8 cellular contexts compared by ENCODE assay signal in the genomic region with DNA sequence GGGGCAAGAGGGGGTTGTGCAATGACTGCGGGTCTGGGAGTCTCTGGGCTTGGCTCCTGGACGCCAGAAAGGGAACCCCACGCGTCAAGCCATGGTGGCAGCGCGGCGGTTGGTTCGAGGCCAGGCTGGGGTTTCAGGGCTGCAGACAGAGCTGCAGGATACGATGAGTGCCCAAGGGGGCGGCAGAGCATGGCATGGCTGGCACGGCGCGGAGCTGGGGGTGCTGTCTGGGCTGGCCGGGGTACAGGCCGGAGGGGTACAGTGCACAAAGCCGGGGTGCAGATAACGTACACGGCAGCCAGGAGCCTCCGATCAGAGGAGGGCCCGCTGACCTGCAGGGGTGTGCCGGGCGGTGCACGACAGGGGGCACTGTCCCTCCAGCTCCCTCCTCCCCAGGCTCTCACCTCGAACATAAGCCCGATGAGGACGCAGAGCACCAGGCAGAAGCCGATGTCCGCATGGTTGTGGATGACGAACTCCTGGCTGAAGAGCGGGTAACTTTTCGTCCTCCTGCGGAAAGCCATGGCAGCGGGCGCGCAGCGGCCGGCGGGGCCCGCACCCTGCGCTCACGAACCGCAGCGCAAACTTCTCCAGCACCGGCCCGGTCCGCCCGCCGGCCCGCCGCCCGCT. TPM values are rescaled to one million over a fixed set of nuclear protein-coding genes. Genes with fewer than 3 reads are reported as not detected.
DNase-seq lines count a peak whose midpoint lies in the region; ATAC-seq, FAIRE-seq and TF ChIP-seq lines count a peak whose summit lies in the region.

No MANE protein-coding gene starts in this region.

- H3K9me3 Mint-ChIP-seq in Calu3 (ENCODE audit: low read depth, unreplicated experiment): no peaks in the 10 kb centered on the region
- H3K9me3 Mint-ChIP-seq in osteocyte (ENCODE audit: unreplicated experiment): no peaks in the 10 kb centered on the region

- H3K4me3 ChIP-seq in upper lobe of right lung: peak overlapping the region; percentile 84

- CTCF ChIA-PET in Calu3 (lab: Charles Lee): interaction anchor here (0.5 to 1.3 kb wide), 5 partner anchors 10 to 75 kb away, joined by 3 to 11 read pairs (median 3); no protein-coding TSS in a partner anchor

- H3K27me3 Mint-ChIP-seq in Calu3 (ENCODE audit: unreplicated experiment) (no peaks in the 10 kb centered on the region), osteocyte (ENCODE audit: unreplicated experiment) (no peaks in the 10 kb centered on the region)

- intact Hi-C loops in Calu3 (cut with micrococcal nuclease; ENCODE audit: unreplicated experiment) (loop anchor here (5.0 kb wide), 1 partner anchor 159 kb away; no protein-coding TSS in a partner anchor), upper lobe of right lung (cut with DNase I) (no loop called here)

- H3K36me3 Mint-ChIP-seq in Calu3 (ENCODE audit: insufficient read depth, unreplicated experiment): peaks cover 17% of the 10 kb centered on the region
- H3K36me3 Mint-ChIP-seq in osteocyte (ENCODE audit: unreplicated experiment): peaks cover 20% of the 10 kb centered on the region

- H3K9me3 ChIP-seq in upper lobe of right lung: no peaks in the 10 kb centered on the region

- peak; percentile 60 for ATAC-seq in GM19438 (IDR thresholded peaks at IDR 0.05; ENCODE audit: low read depth, unreplicated experiment)
- peak; percentile 50 for ATAC-seq in HG03521 (IDR thresholded peaks at IDR 0.05; ENCODE audit: unreplicated experiment)
- ATAC-seq in upper lobe of right lung: peak; percentile 75

- H3K27ac ChIP-seq in upper lobe of right lung: peak overlapping the region; percentile 74

- peaks cover 36% of the 10 kb centered on the region for H3K4me1 Mint-ChIP-seq in Calu3 (ENCODE audit: low read depth, unreplicated experiment)
- H3K4me1 Mint-ChIP-seq in osteocyte (ENCODE audit: unreplicated experiment): peaks cover 41% of the 10 kb centered on the region

- no peak for FAIRE-seq in RCC 7860 (lab: Jason Lieb, UNC)

- BruUV-seq in Calu3 (replicated peaks; lab: Mats Ljungman, UMichigan): TSS peak; percentile 35

- H3K27ac Mint-ChIP-seq in Calu3 (ENCODE audit: unreplicated experiment) (peak overlapping the region; percentile 40), osteocyte (ENCODE audit: unreplicated experiment) (peak overlapping the region; percentile 93)

- DNase-seq in Calu3 (peak; percentile 70), RCC 7860 (ENCODE audit: low spot score) (peak; percentile 67), activated gamma-delta T cell (lab: John Stamatoyannopoulos, UW) (peak; percentile 41), germinal center (ENCODE audit: low spot score) (peak; percentile 78), osteocyte (ENCODE audit: extremely low spot score, unreplicated experiment) (peak; percentile 88), upper lobe of right lung (peak; percentile 83)

- no peaks in the 10 kb centered on the region for H3K27me3 ChIP-seq in upper lobe of right lung

- H3K4me3 Mint-ChIP-seq in Calu3 (ENCODE audit: low read depth, unreplicated experiment) (peak overlapping the region; percentile 67), osteocyte (ENCODE audit: unreplicated experiment) (peak overlapping the region; percentile 93)

- peaks cover 34% of the 10 kb centered on the region for H3K4me1 ChIP-seq in upper lobe of right lung

- peak; percentile 47 for TF ChIP-seq CTCF in Calu3 (IDR thresholded peaks at IDR 0.05; ENCODE audit: unreplicated experiment)
- peak; percentile 62 for TF ChIP-seq CTCF in osteocyte (IDR thresholded peaks at IDR 0.05)
- TF ChIP-seq CTCF in upper lobe of right lung (IDR thresholded peaks at IDR 0.05): peak; percentile 61

- no peaks in the 10 kb centered on the region for H3K36me3 ChIP-seq in upper lobe of right lung

RNA-seq across cellular contexts. Expression of gene TRAM2, which starts 0.4 kb away (rescaled TPM):
- 10.7 and 12.8 TPM in 2 replicates for total RNA-seq in Calu3 (2022)
- 320 and 339 TPM in 2 replicates for total RNA-seq in osteocyte
- 24.2 TPM for total RNA-seq in upper lobe of right lung

Comparison
In these comparisons a context has a peak if more than half of its experiments do, and no peak if none do; other contexts are left out.
1. Peak in every context shown above with its lines: DNase-seq, ATAC-seq, H3K4me3 ChIP-seq and H3K27ac ChIP-seq.
2. RNA of gene TRAM2, which starts 0.4 kb away (total RNA-seq): 320 to 339 TPM in osteocyte; 24.2 TPM in upper lobe of right lung (single experiment) and 10.7 to 12.8 TPM in Calu3; every median in the first group is over 10 times any median in the second.